ENCODE assay signal across 24 cellular contexts in the genomic region with DNA sequence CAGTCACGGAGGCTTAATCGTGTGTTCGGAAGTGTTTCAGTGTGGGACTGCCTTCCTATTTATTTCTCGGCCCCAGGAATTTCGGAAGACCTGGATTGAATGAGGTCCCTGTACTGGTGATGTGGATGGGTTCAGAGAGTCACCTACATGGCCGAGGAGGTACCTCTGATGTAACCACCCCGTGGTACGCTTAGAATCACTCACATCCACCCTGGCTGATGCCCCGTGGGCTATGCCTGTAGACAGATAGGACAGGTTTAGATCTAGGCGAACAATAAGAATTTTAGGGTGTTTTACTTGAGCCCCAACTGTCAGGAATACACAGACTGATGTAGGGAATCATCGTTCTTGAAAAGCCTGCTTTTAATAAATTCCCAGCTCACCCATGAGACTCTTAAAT. TPM values are rescaled to one million over a fixed set of nuclear protein-coding genes. Genes with fewer than 3 reads are reported as not detected.
"Had no signal": no experiment of that assay in that cellular context is flagged by ENCODE, and none has a peak within 500 bp of the region (broad histone marks: within the 10 kb centered on the region; RNA-seq: fewer than 3 reads in every experiment).

No MANE protein-coding gene starts in this region.

- H3K36me3 ChIP-seq: esophagus squamous epithelium, gastroesophageal sphincter, pancreas, suprapubic skin, tibial artery, upper lobe of right lung, vagina had no signal

- H3K9me3 Mint-ChIP-seq: effector memory CD8-positive, alpha-beta T cell; immature natural killer cell; natural killer cell treated with Interleukin-12 subunit alpha and Interleukin-12 subunit beta and Interleukin-15 and Interleukin-18, amount 100 ng/mL, for 72 hours had no signal

- H3K36me3 Mint-ChIP-seq: immature natural killer cell; natural killer cell treated with Interleukin-12 subunit alpha and Interleukin-12 subunit beta and Interleukin-15 and Interleukin-18, amount 100 ng/mL, for 72 hours had no signal

- ATAC-seq: effector memory CD8-positive, alpha-beta T cell; gastroesophageal sphincter; left colon; left ventricle myocardium superior; natural killer cell treated with Interleukin-12 subunit alpha and Interleukin-12 subunit beta and Interleukin-15 and Interleukin-18, amount 100 ng/mL, for 72 hours; pancreas; right cardiac atrium; upper lobe of right lung had no signal

- H3K9me3 ChIP-seq: esophagus squamous epithelium, gastroesophageal sphincter, pancreas, suprapubic skin, tibial artery, upper lobe of right lung, vagina had no signal

- H3K4me1 ChIP-seq: pancreas, upper lobe of right lung, vagina had no signal

- H3K4me3 Mint-ChIP-seq: effector memory CD8-positive, alpha-beta T cell; immature natural killer cell; natural killer cell treated with Interleukin-12 subunit alpha and Interleukin-12 subunit beta and Interleukin-15 and Interleukin-18, amount 100 ng/mL, for 72 hours had no signal

- H3K4me1 Mint-ChIP-seq: immature natural killer cell had no signal

- DNase-seq: effector memory CD8-positive, alpha-beta T cell; esophagus squamous epithelium; foreskin fibroblast; glutamatergic neuron; immature natural killer cell; left colon; mesenchymal stem cell; midbrain; small intestine; stimulated activated CD4-positive, alpha-beta T cell treated with anti-CD3 and anti-CD28 coated beads, Interleukin-12 subunit alpha, Interleukin-12 subunit beta, amount 100 ng/mL, for 4 hours; stimulated activated naive CD4-positive, alpha-beta T cell treated with Interleukin-2 at 50 U/mL for 16 hours; tibial artery; upper lobe of right lung had no signal

- H3K27ac Mint-ChIP-seq: effector memory CD8-positive, alpha-beta T cell; immature natural killer cell; natural killer cell treated with Interleukin-12 subunit alpha and Interleukin-12 subunit beta and Interleukin-15 and Interleukin-18, amount 100 ng/mL, for 72 hours; progenitor cell of endocrine pancreas had no signal

- H3K27me3 ChIP-seq: vagina had no signal

- H3K4me3 ChIP-seq: esophagus squamous epithelium, gastroesophageal sphincter, lung, pancreas, suprapubic skin, tibial artery, upper lobe of right lung, vagina had no signal

- H3K27ac ChIP-seq: esophagus squamous epithelium, gastroesophageal sphincter, pancreas, suprapubic skin, tibial artery, upper lobe of right lung, vagina had no signal

RNA-seq across cellular contexts. Expression of gene MPPED1, which starts 2.0 kb away (rescaled TPM):
- total RNA-seq: epithelial cell of proximal tubule; esophagus squamous epithelium; left colon; left ventricle myocardium superior; natural killer cell treated with Interleukin-12 subunit alpha and Interleukin-12 subunit beta and Interleukin-15 and Interleukin-18, amount 100 ng/mL, for 72 hours; pancreas; upper lobe of right lung had no signal
- polyA plus RNA-seq: immature natural killer cell, keratinocyte had no signal
